In the genomic region with DNA sequence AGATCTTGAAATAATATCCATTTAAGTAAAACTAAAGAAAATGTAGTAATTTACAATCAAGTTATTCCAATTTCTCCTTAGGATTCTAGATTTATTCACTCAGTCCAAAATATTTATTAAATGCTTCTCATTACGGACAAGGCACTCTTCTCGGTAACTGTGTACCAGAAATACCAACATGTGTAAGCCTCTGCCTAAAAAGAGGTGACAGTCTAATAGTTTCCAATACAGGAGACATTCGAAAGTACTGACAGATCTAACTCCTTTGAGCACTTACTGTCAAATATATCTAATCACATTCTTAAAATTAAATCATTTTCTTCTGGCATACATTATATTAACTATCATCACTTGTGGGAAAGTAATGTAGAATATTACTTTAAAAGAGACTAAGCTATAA, we compare ENCODE assay signal across 30 cellular contexts.
"Had no signal": no experiment of that assay in that cellular context is flagged by ENCODE, and none has a peak within 500 bp of the region (broad histone marks: within the 10 kb centered on the region; RNA-seq: fewer than 3 reads in every experiment).

No MANE protein-coding gene starts in this region.

- H3K27ac Mint-ChIP-seq: mesothelial cell of epicardium; nephron progenitor cell; neural progenitor cell; stimulated activated naive CD8-positive, alpha-beta T cell treated with anti-CD3 and anti-CD28 coated beads, Interleukin-15, Interleukin-2, amounts not matched to agents 100 ng/mL and 50 ng/mL, for 24 hours had no signal

- H3K9me3 Mint-ChIP-seq: mesothelial cell of epicardium; natural killer cell; nephron progenitor cell; neural progenitor cell; stimulated activated naive CD8-positive, alpha-beta T cell treated with anti-CD3 and anti-CD28 coated beads, Interleukin-15, Interleukin-2, amounts not matched to agents 100 ng/mL and 50 ng/mL, for 24 hours had no signal

- H3K4me2 ChIP-seq: neural progenitor cell had no signal

- H3K9me3 ChIP-seq: neutrophil, psoas muscle, right lobe of liver, suprapubic skin, thoracic aorta, tibial artery, upper lobe of right lung had no signal

- DNase-seq: head of caudate nucleus; hypothalamus; kidney glomerular epithelial cell; left cardiac atrium; mesendoderm; naive B cell; natural killer cell; nephron progenitor cell; occipital lobe; psoas muscle; right lobe of liver; stimulated activated CD4-positive, alpha-beta T cell treated with anti-CD3 and anti-CD28 coated beads, Interleukin-12 subunit alpha, Interleukin-12 subunit beta, amount 100 ng/mL, for 4 hours; stimulated activated CD4-positive, alpha-beta T cell treated with anti-CD3 and anti-CD28 coated beads, Interleukin-15, amount 100 ng/mL, for 24 hours; stimulated activated CD4-positive, alpha-beta T cell treated with anti-CD3 and anti-CD28 coated beads, Interleukin-2, amount 100 ng/mL, for 24 hours; stimulated activated CD4-positive, alpha-beta T cell treated with anti-CD3 and anti-CD28 coated beads, Interleukin-4, amount 100 ng/mL, for 1 hour; stimulated activated naive CD4-positive, alpha-beta T cell; tibial artery; trophoblast cell; upper lobe of right lung had no signal

- H3K4me3 Mint-ChIP-seq: mesothelial cell of epicardium; naive B cell; natural killer cell; nephron progenitor cell; neural progenitor cell; stimulated activated naive CD8-positive, alpha-beta T cell treated with anti-CD3 and anti-CD28 coated beads, Interleukin-15, Interleukin-2, amounts not matched to agents 100 ng/mL and 50 ng/mL, for 24 hours had no signal

- H3K27me3 ChIP-seq: neural progenitor cell, neutrophil, right lobe of liver, suprapubic skin, tibial artery, upper lobe of right lung had no signal

- H3K79me2 ChIP-seq: parathyroid adenoma had no signal

- H3K27me3 Mint-ChIP-seq: naive B cell; stimulated activated naive CD8-positive, alpha-beta T cell treated with anti-CD3 and anti-CD28 coated beads, Interleukin-15, Interleukin-2, amounts not matched to agents 100 ng/mL and 50 ng/mL, for 24 hours had no signal

- H3K4me1 Mint-ChIP-seq: natural killer cell, nephron progenitor cell, neural progenitor cell had no signal

- H3K36me3 ChIP-seq: neural progenitor cell, suprapubic skin, thoracic aorta, upper lobe of right lung had no signal

- FAIRE-seq: keratinocyte, urothelium cell line had no signal

- H3K4me1 ChIP-seq: neural progenitor cell, psoas muscle, right lobe of liver, suprapubic skin, tibial artery, upper lobe of right lung had no signal

- H2AFZ ChIP-seq: neural progenitor cell, parathyroid adenoma had no signal

- H3K36me3 Mint-ChIP-seq: natural killer cell had no signal

- H3K4me3 ChIP-seq: lung, neural progenitor cell, psoas muscle, right lobe of liver, suprapubic skin, thoracic aorta, tibial artery, upper lobe of right lung had no signal

- H3K9ac ChIP-seq: neural progenitor cell, parathyroid adenoma had no signal

- ATAC-seq: left cardiac atrium, left lobe of liver, natural killer cell, psoas muscle, right lobe of liver, upper lobe of right lung had no signal

- H3K27ac ChIP-seq: neural progenitor cell, neutrophil, parathyroid adenoma, psoas muscle, right lobe of liver, suprapubic skin, thoracic aorta, tibial artery, upper lobe of right lung had no signal
